1 cellular context compared by ENCODE assay signal in genomic region chr4:56435001-56435747, GRCh38.
TF ChIP-seq lines count a peak whose summit lies in the region.

Gene PPAT (minus strand): TSS chr4:56435615. CDS start chr4:56435477, 138 bp downstream.

TF ChIP-seq in HepG2, 621 proteins besides CTCF, POLR2A, EP300 and RAD21 (continued from another document and continues in another):
- TF ChIP-seq ATF7 (IDR thresholded peaks at IDR 0.05) (no peak), ATF7 (CRISPR knock-in tag; IDR thresholded peaks at IDR 0.05) (peak; percentile 16; the same call in 1 of the 2 replicates), POLR2AphosphoS5 (IDR thresholded peaks at IDR 0.05; ENCODE audit: low read depth, low read length) (peak; percentile 83), ZNF740 (CRISPR knock-in tag; IDR thresholded peaks at IDR 0.05) (peak; percentile 25; the same call in 1 of the 2 replicates), ZNF350 (CRISPR knock-in tag; IDR thresholded peaks at IDR 0.05; ENCODE audit: borderline replicate concordance, low read depth) (peak; percentile 76; the same call in 1 of the 2 replicates), ZMYM4 (CRISPR knock-in tag; IDR thresholded peaks at IDR 0.05) (no peak; the same call in none of the 2 replicates), HNRNPLL (IDR thresholded peaks at IDR 0.05; ENCODE audit: low read depth, low read length, poor library complexity, severe bottlenecking) (no peak), NFYB (CRISPR knock-in tag; IDR thresholded peaks at IDR 0.05) (peak; percentile 61), ZNF441 (CRISPR knock-in tag; IDR thresholded peaks at IDR 0.05; ENCODE audit: borderline replicate concordance) (peak; percentile 64; the same call in 1 of the 2 replicates), DZIP1 (CRISPR knock-in tag; IDR thresholded peaks at IDR 0.05) (no peak; the same call in 1 of the 2 replicates), CENPBD1 (CRISPR knock-in tag; IDR thresholded peaks at IDR 0.05; ENCODE audit: borderline replicate concordance, low read depth) (peak; percentile 6; the same call in 1 of the 2 replicates), ZNF335 (CRISPR knock-in tag; IDR thresholded peaks at IDR 0.05) (no peak), ZNF3 (CRISPR knock-in tag; IDR thresholded peaks at IDR 0.05) (no peak), ZNF792 (CRISPR knock-in tag; IDR thresholded peaks at IDR 0.05) (peak; percentile 49; the same call in 1 of the 2 replicates), ZBTB26 (CRISPR knock-in tag; IDR thresholded peaks at IDR 0.05; ENCODE audit: borderline replicate concordance) (0 out of 2 replicates have a peak, but pooled peaks have one; percentile 11), ZNF782 (CRISPR knock-in tag; IDR thresholded peaks at IDR 0.05; ENCODE audit: borderline replicate concordance) (no peak), LCORL (IDR thresholded peaks at IDR 0.05) (no peak), LCORL (CRISPR knock-in tag; IDR thresholded peaks at IDR 0.05) (no peak), IRX3 (CRISPR knock-in tag; IDR thresholded peaks at IDR 0.05; ENCODE audit: borderline replicate concordance, low read depth) (peak; percentile 86; the same call in 1 of the 2 replicates), RFX1 (IDR thresholded peaks at IDR 0.05) (no peak; the same call in 1 of the 2 replicates), ZNF687 (CRISPR knock-in tag; IDR thresholded peaks at IDR 0.05) (peak; percentile 98), GABPB1 (CRISPR knock-in tag; IDR thresholded peaks at IDR 0.05) (peak; percentile 61), ZNF713 (CRISPR knock-in tag; IDR thresholded peaks at IDR 0.05) (no peak), NFKB2 (CRISPR knock-in tag; IDR thresholded peaks at IDR 0.05; ENCODE audit: borderline replicate concordance) (0 out of 2 replicates have a peak, but pooled peaks have one; percentile 33), ZNF644 (CRISPR knock-in tag; IDR thresholded peaks at IDR 0.05; ENCODE audit: low read depth) (no peak), MED13 (CRISPR knock-in tag; IDR thresholded peaks at IDR 0.05) (0 out of 2 replicates have a peak, but pooled peaks have one; percentile 14), IKZF5 (CRISPR knock-in tag; IDR thresholded peaks at IDR 0.05) (peak; percentile 71), SNAI1 (CRISPR knock-in tag; IDR thresholded peaks at IDR 0.05; ENCODE audit: borderline replicate concordance) (no peak), PRDM15 (CRISPR knock-in tag; IDR thresholded peaks at IDR 0.05) (no peak), ZNF788 (CRISPR knock-in tag; IDR thresholded peaks at IDR 0.05; ENCODE audit: borderline replicate concordance) (peak; percentile 54; the same call in 1 of the 2 replicates), ZSCAN12 (CRISPR knock-in tag; IDR thresholded peaks at IDR 0.05) (no peak), HOXA3 (CRISPR knock-in tag; IDR thresholded peaks at IDR 0.05) (peak; percentile 44; the same call in 1 of the 2 replicates), HNRNPH1 (optimal IDR thresholded peaks at IDR 0.05; ENCODE audit: low read depth, low read length) (no peak), SP140L (CRISPR knock-in tag; IDR thresholded peaks at IDR 0.05; ENCODE audit: borderline replicate concordance) (no peak), TRIM24 (CRISPR knock-in tag; IDR thresholded peaks at IDR 0.05) (no peak), ZBTB21 (CRISPR knock-in tag; IDR thresholded peaks at IDR 0.05) (no peak), ZIK1 (CRISPR knock-in tag; IDR thresholded peaks at IDR 0.05; ENCODE audit: borderline replicate concordance, low read depth) (peak; percentile 74), GPBP1L1 (CRISPR knock-in tag; IDR thresholded peaks at IDR 0.05) (no peak), ZNF281 (CRISPR knock-in tag; IDR thresholded peaks at IDR 0.05; ENCODE audit: borderline replicate concordance) (peak; percentile 4; the same call in 1 of the 2 replicates), THAP8 (CRISPR knock-in tag; IDR thresholded peaks at IDR 0.05; ENCODE audit: borderline replicate concordance) (0 out of 2 replicates have a peak, but pooled peaks have one; percentile 35)
